In genomic region chr18:46917108-46917807, GRCh38 we compare ENCODE assay signal across 8 cellular contexts. TPM values are rescaled to one million over a fixed set of nuclear protein-coding genes. Genes with fewer than 3 reads are reported as not detected.
A peak's percentile ranks its signal among the peaks of the same experiment; 100 is the strongest.
DNase-seq lines count a peak whose midpoint lies in the region; TF ChIP-seq lines count a peak whose summit lies in the region.

Gene KATNAL2, plus strand, starts transcription at chr18:46917602. Its CDS starts 29,271 bp downstream, at chr18:46946873.
Gene PIAS2, minus strand, starts transcription at chr18:46917507. Its CDS starts 162 bp downstream, at chr18:46917345.

- no peaks in the 10 kb centered on the region for H3K36me3 Mint-ChIP-seq in activated naive CD4-positive, alpha-beta T cell treated with anti-CD3 and anti-CD28 coated beads, Interleukin-2, amount 50 U/mL, for 24 hours
- no peaks in the 10 kb centered on the region for H3K36me3 Mint-ChIP-seq in glutamatergic neuron (ENCODE audit: unreplicated experiment)
- H3K36me3 Mint-ChIP-seq in osteocyte (ENCODE audit: unreplicated experiment) = peaks cover 2% of the 10 kb centered on the region

- H3K9me3 Mint-ChIP-seq in activated naive CD4-positive, alpha-beta T cell treated with anti-CD3 and anti-CD28 coated beads, Interleukin-2, amount 50 U/mL, for 24 hours = no peaks in the 10 kb centered on the region
- H3K9me3 Mint-ChIP-seq in glutamatergic neuron (ENCODE audit: unreplicated experiment) = peaks cover 4% of the 10 kb centered on the region
- no peaks in the 10 kb centered on the region for H3K9me3 Mint-ChIP-seq in osteocyte (ENCODE audit: unreplicated experiment)

- peak within 1 kb of the TSS; percentile 74 to 96 for H3K4me3 ChIP-seq in testis

- no peaks in the 10 kb centered on the region for H3K27me3 Mint-ChIP-seq in activated naive CD4-positive, alpha-beta T cell treated with anti-CD3 and anti-CD28 coated beads, Interleukin-2, amount 50 U/mL, for 24 hours
- H3K27me3 Mint-ChIP-seq in glutamatergic neuron (ENCODE audit: unreplicated experiment) = peaks cover 2% of the 10 kb centered on the region
- H3K27me3 Mint-ChIP-seq in osteocyte (ENCODE audit: unreplicated experiment) = no peaks in the 10 kb centered on the region

- peak within 1 kb of the TSS; percentile 94 for H3K4me3 Mint-ChIP-seq in activated naive CD4-positive, alpha-beta T cell treated with anti-CD3 and anti-CD28 coated beads, Interleukin-2, amount 50 U/mL, for 24 hours
- H3K4me3 Mint-ChIP-seq in glutamatergic neuron (ENCODE audit: unreplicated experiment) = peak within 1 kb of the TSS; percentile 94
- peak within 1 kb of the TSS; percentile 84 for H3K4me3 Mint-ChIP-seq in osteocyte (ENCODE audit: unreplicated experiment)

- 1% methylated on average over 16 to 60 of the region's 107 CpGs for WGBS in testis, 2 donors

- no peaks in the 10 kb centered on the region for H3K36me3 ChIP-seq in testis (ENCODE audit: low read depth, missing control alignments)

- no peak for TF ChIP-seq CTCF in glutamatergic neuron (IDR thresholded peaks at IDR 0.05; ENCODE audit: partially characterized antibody, unreplicated experiment)
- TF ChIP-seq CTCF in osteocyte (IDR thresholded peaks at IDR 0.05) = no peak
- TF ChIP-seq CTCF in testis (IDR thresholded peaks at IDR 0.05) = no peak

- intact Hi-C loops in testis (cut with DNase I; ENCODE audit: low total_unique reads) = no loop called here

- no peak for TF ChIP-seq POLR2A in testis (IDR thresholded peaks at IDR 0.05)

- H3K27ac ChIP-seq in testis = peak within 1 kb of the TSS; percentile 71 to 94

- H3K27ac Mint-ChIP-seq in activated naive CD4-positive, alpha-beta T cell treated with anti-CD3 and anti-CD28 coated beads, Interleukin-2, amount 50 U/mL, for 24 hours = peak within 1 kb of the TSS; percentile 94
- peak within 1 kb of the TSS; percentile 77 for H3K27ac Mint-ChIP-seq in glutamatergic neuron (ENCODE audit: unreplicated experiment)
- H3K27ac Mint-ChIP-seq in osteocyte (ENCODE audit: unreplicated experiment) = peak within 1 kb of the TSS; percentile 87

- in situ Hi-C loops in G401 (cut with HindIII; ENCODE audit: low sequenced_read_pairs) = no loop called here
- in situ Hi-C loops in SK-MEL-5 (cut with HindIII; ENCODE audit: low pct_unique_long_range_greater_than_20kb, low sequenced_read_pairs) = no loop called here

- peak; percentile 84 for DNase-seq in G401 (ENCODE audit: low spot score)
- peak; percentile 57 for DNase-seq in H4 (ENCODE audit: low spot score)
- DNase-seq in LoVo (ENCODE audit: low spot score) = peak; percentile 87
- peak; percentile 66 for DNase-seq in SK-MEL-5 (ENCODE audit: low read depth, low spot score)
- DNase-seq in glutamatergic neuron = peak; percentile 84
- DNase-seq in osteocyte (ENCODE audit: extremely low spot score, unreplicated experiment) = peak; percentile 94
- peak; percentile 84 for DNase-seq in testis

- H3K9me3 ChIP-seq in testis = no peaks in the 10 kb centered on the region

- peaks cover 56% of the 10 kb centered on the region for H3K4me1 Mint-ChIP-seq in activated naive CD4-positive, alpha-beta T cell treated with anti-CD3 and anti-CD28 coated beads, Interleukin-2, amount 50 U/mL, for 24 hours
- H3K4me1 Mint-ChIP-seq in glutamatergic neuron (ENCODE audit: low read depth, unreplicated experiment) = peaks cover 6% of the 10 kb centered on the region
- peaks cover 30% of the 10 kb centered on the region for H3K4me1 Mint-ChIP-seq in osteocyte (ENCODE audit: unreplicated experiment)

- no peaks in the 10 kb centered on the region for H3K4me1 ChIP-seq in testis

- no peaks in the 10 kb centered on the region for H3K27me3 ChIP-seq in testis

RNA-seq across cellular contexts. Expression of gene KATNAL2, which starts in this region (rescaled TPM):
- total RNA-seq in G401 (2014; rRNA removed; shearing (Covaris generic)) = 7.0 and 15.0 TPM in 2 replicates
- 6.7 and 6.8 TPM in 2 replicates for total RNA-seq in H4 (2014; rRNA removed; shearing (Covaris generic))
- 9.5 and 10.0 TPM in 2 replicates for total RNA-seq in SK-MEL-5 (2014; rRNA removed; shearing (Covaris generic))
- polyA plus RNA-seq in SK-MEL-5 (2015; cell fraction: cytosol; rRNA removed) = 4.2 and 5.3 TPM in 2 replicates
- 94.8 and 119 TPM in 2 replicates for polyA plus RNA-seq in SK-MEL-5 (2015; cell fraction: nucleus; rRNA removed)
- 2.4 TPM for total RNA-seq in glutamatergic neuron (ENCODE audit: unreplicated experiment)
- total RNA-seq in osteocyte = 7.1 and 7.9 TPM in 2 replicates
- total RNA-seq in testis = 10 to 100 TPM; 17.5 to 36.8 TPM
- 36.2 TPM for polyA plus RNA-seq in testis (ENCODE audit: insufficient read depth, low read depth, low replicate concordance)

RNA-seq across cellular contexts. Expression of gene PIAS2, which starts in this region (rescaled TPM):
- total RNA-seq in G401 (2014; rRNA removed; shearing (Covaris generic)) = 26.4 and 35.2 TPM in 2 replicates
- total RNA-seq in H4 (2014; rRNA removed; shearing (Covaris generic)) = 20.3 and 25.6 TPM in 2 replicates
- total RNA-seq in SK-MEL-5 (2014; rRNA removed; shearing (Covaris generic)) = 29.0 and 32.3 TPM in 2 replicates
- 14.7 and 16.8 TPM in 2 replicates for polyA plus RNA-seq in SK-MEL-5 (2015; cell fraction: cytosol; rRNA removed)
- polyA plus RNA-seq in SK-MEL-5 (2015; cell fraction: nucleus; rRNA removed) = 33.1 and 38.1 TPM in 2 replicates
- total RNA-seq in glutamatergic neuron (ENCODE audit: unreplicated experiment) = 24.5 TPM
- total RNA-seq in osteocyte = 37.9 and 50.6 TPM in 2 replicates
- total RNA-seq in testis = 10 to 100 TPM; 74.6 to 96.7 TPM
- 318 TPM for polyA plus RNA-seq in testis (ENCODE audit: insufficient read depth, low read depth, low replicate concordance)

Comparison
In these comparisons a context has a peak if more than half of its experiments do, and no peak if none do; other contexts are left out.
1. Peak in every context shown above with its lines: DNase-seq, H3K4me3 ChIP-seq and H3K27ac ChIP-seq.